Comparison of ENCODE assay signal across 8 cellular contexts in the genomic region with DNA sequence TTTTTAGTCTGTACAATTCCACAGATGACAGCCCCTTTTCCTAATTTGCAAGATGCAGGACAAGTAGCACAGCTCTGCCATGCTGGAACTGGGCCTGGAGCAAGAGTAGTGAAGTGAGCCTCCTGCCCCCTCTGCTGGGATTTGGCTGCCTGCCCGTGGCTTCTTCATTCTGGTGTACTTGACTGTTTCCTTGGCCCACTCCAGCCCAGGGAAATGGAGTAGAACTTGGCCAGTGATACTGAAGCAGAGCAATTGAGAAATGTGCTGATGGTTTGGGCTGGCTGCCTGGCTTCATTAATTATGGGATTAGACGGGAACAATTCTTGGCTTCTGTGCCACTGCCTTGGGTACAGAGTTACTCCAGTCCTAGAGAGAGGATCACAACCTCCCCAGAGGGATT. TPM values are rescaled to one million over a fixed set of nuclear protein-coding genes. Genes with fewer than 3 reads are reported as not detected.
DNase-seq lines count a peak whose midpoint lies in the region; ATAC-seq, FAIRE-seq and TF ChIP-seq lines count a peak whose summit lies in the region.

No MANE protein-coding gene starts in this region.

- CTCF ChIA-PET in CD4-positive, alpha-beta T cell (lab: Charles Lee), result no interaction called here

- H3K27me3 ChIP-seq in stomach smooth muscle (ENCODE audit: control insufficient read depth in 1 of 2, insufficient read depth in 2 of 2, low read length in 2 of 2), result no peaks in the 10 kb centered on the region
- H3K27me3 ChIP-seq in CD4-positive, alpha-beta T cell (ENCODE audit: control insufficient read depth, insufficient read depth, low read length), result no peaks in the 10 kb centered on the region

- ATAC-seq in stimulated activated naive CD8-positive, alpha-beta T cell treated with anti-CD3 and anti-CD28 coated beads, Interleukin-15, amount 100 ng/mL, for 72 hours, result no peak
- ATAC-seq in CD4-positive, alpha-beta T cell (ENCODE audit: poor library complexity), result no peak

- peaks cover 35% of the 10 kb centered on the region for H3K4me1 ChIP-seq in stomach smooth muscle (ENCODE audit: control insufficient read depth, insufficient read depth, low read length)

- H3K4me1 Mint-ChIP-seq in stimulated activated naive CD8-positive, alpha-beta T cell treated with anti-CD3 and anti-CD28 coated beads, Interleukin-15, amount 100 ng/mL, for 72 hours, result peaks cover 83% of the 10 kb centered on the region
- peaks cover 53% of the 10 kb centered on the region for H3K4me1 Mint-ChIP-seq in CD4-positive, alpha-beta T cell (ENCODE audit: low read depth)

- peak; percentile 46 for DNase-seq in M059J (ENCODE audit: low read depth)
- DNase-seq in astrocyte of the spinal cord (ENCODE audit: low read depth, low spot score), result peak; percentile 63
- DNase-seq in iPS-NIHi11 (ENCODE audit: low spot score), result peak; percentile 17
- no peak for DNase-seq in stimulated activated naive CD8-positive, alpha-beta T cell treated with anti-CD3 and anti-CD28 coated beads, Interleukin-15, amount 100 ng/mL, for 72 hours
- no peak for DNase-seq in CD4-positive, alpha-beta T cell
- DNase-seq in AG20443 (ENCODE audit: low spot score), result no peak
- DNase-seq in GM12891 (ENCODE audit: insufficient read length, low spot score), result no peak

- FAIRE-seq in GM12891 (lab: Jason Lieb, UNC), result no peak

- no peak for TF ChIP-seq CTCF in astrocyte of the spinal cord (IDR thresholded peaks at IDR 0.05; ENCODE audit: low read depth, low read length)
- TF ChIP-seq CTCF in CD4-positive, alpha-beta T cell (IDR thresholded peaks at IDR 0.05), result no peak

- H3K9ac ChIP-seq in stomach smooth muscle (ENCODE audit: low read length in 2 of 2), result no peak overlapping the region

- no peaks in the 10 kb centered on the region for H3K9me3 Mint-ChIP-seq in stimulated activated naive CD8-positive, alpha-beta T cell treated with anti-CD3 and anti-CD28 coated beads, Interleukin-15, amount 100 ng/mL, for 72 hours
- H3K9me3 Mint-ChIP-seq in CD4-positive, alpha-beta T cell, result no peaks in the 10 kb centered on the region

- in situ Hi-C loops in astrocyte of the spinal cord (cut with HindIII; ENCODE audit: low sequenced_read_pairs), result no loop called here

- intact Hi-C loops in CD4-positive, alpha-beta T cell (cut with DNase I, micrococcal nuclease), result loop anchor here (5.0 kb wide), 4 partner anchors 33 to 577 kb away; partner anchors contain the start of genes DYNC1LI1 (in 1 of the 2) and STT3B (in 1 of the 2)

- H3K27ac ChIP-seq in stomach smooth muscle (ENCODE audit: low read length), result peak overlapping the region; percentile 62
- no peak overlapping the region for H3K27ac ChIP-seq in CD4-positive, alpha-beta T cell (ENCODE audit: low read depth, low read length)

- H3K36me3 ChIP-seq in stomach smooth muscle (ENCODE audit: control insufficient read depth in 2 of 2, insufficient read depth in 2 of 2, low read length in 2 of 2), result no peaks in the 10 kb centered on the region

- H3K4me3 ChIP-seq in astrocyte of the spinal cord (ENCODE audit: low read depth, low read length) (no peak overlapping the region), stomach smooth muscle (ENCODE audit: low read length in 2 of 2) (peak overlapping the region; percentile 15 to 58)

- no peak overlapping the region for H3K4me3 Mint-ChIP-seq in stimulated activated naive CD8-positive, alpha-beta T cell treated with anti-CD3 and anti-CD28 coated beads, Interleukin-15, amount 100 ng/mL, for 72 hours
- no peak overlapping the region for H3K4me3 Mint-ChIP-seq in CD4-positive, alpha-beta T cell

- peaks cover 15% of the 10 kb centered on the region for H3K36me3 Mint-ChIP-seq in CD4-positive, alpha-beta T cell (ENCODE audit: low read depth)

- no peak overlapping the region for H3K27ac Mint-ChIP-seq in stimulated activated naive CD8-positive, alpha-beta T cell treated with anti-CD3 and anti-CD28 coated beads, Interleukin-15, amount 100 ng/mL, for 72 hours
- no peak overlapping the region for H3K27ac Mint-ChIP-seq in CD4-positive, alpha-beta T cell

- POLR2A ChIA-PET in CD4-positive, alpha-beta T cell (lab: Charles Lee), result no interaction called here

- H3K27me3 Mint-ChIP-seq in stimulated activated naive CD8-positive, alpha-beta T cell treated with anti-CD3 and anti-CD28 coated beads, Interleukin-15, amount 100 ng/mL, for 72 hours, result no peaks in the 10 kb centered on the region
- no peaks in the 10 kb centered on the region for H3K27me3 Mint-ChIP-seq in CD4-positive, alpha-beta T cell

- no peaks in the 10 kb centered on the region for H3K9me3 ChIP-seq in stomach smooth muscle (ENCODE audit: control insufficient read depth in 2 of 2, low read length in 2 of 2)
- no peaks in the 10 kb centered on the region for H3K9me3 ChIP-seq in CD4-positive, alpha-beta T cell (ENCODE audit: control insufficient read depth, low read length)

- TF ChIP-seq POLR2A in GM12891 (IDR thresholded peaks at IDR 0.05; ENCODE audit: low read depth, low read length), result no peak

TF ChIP-seq in GM12891, 5 proteins besides CTCF, POLR2A, EP300 and RAD21:
- no peak for TF ChIP-seq TAF1 (IDR thresholded peaks at IDR 0.05; ENCODE audit: low read depth, low read length)
- TF ChIP-seq SPI1 (IDR thresholded peaks at IDR 0.05; ENCODE audit: low read depth, low read length), result no peak
- no peak for TF ChIP-seq POU2F2 (IDR thresholded peaks at IDR 0.05; ENCODE audit: low read depth, low read length)
- TF ChIP-seq POLR2AphosphoS5 (IDR thresholded peaks at IDR 0.05; ENCODE audit: low read depth, low read length), result no peak
- TF ChIP-seq PAX5 (IDR thresholded peaks at IDR 0.05; ENCODE audit: insufficient read depth, low read length, severe bottlenecking), result no peak
TF ChIP-seq in GM12891: peak in this region for 0.

RNA-seq across cellular contexts. Expression of gene GPD1L, which starts 2.8 kb away (rescaled TPM):
- 3.1 and 14.5 TPM in 2 replicates for total RNA-seq in M059J (2014; rRNA removed; shearing (Covaris generic))
- total RNA-seq in CD4-positive, alpha-beta T cell, result 10 to 100 TPM; 15.3 to 16.0 TPM
- polyA plus RNA-seq in GM12891 (2012; ENCODE audit: low read depth, missing spikeins), result 0.42 TPM

Comparison
In these comparisons a context has a peak if more than half of its experiments do, and no peak if none do; other contexts are left out.
1. DNase-seq: peak in M059J (single experiment), astrocyte of the spinal cord (single experiment) and iPS-NIHi11 (single experiment); none in stimulated activated naive CD8-positive, alpha-beta T cell treated with anti-CD3 and anti-CD28 coated beads, Interleukin-15, amount 100 ng/mL, for 72 hours (0 of 2), CD4-positive, alpha-beta T cell (0 of 10), AG20443 (single experiment) and GM12891 (single experiment).